9 cellular contexts compared by ENCODE assay signal in genomic region chr10:15824498-15824897, GRCh38. TPM values are rescaled to one million over a fixed set of nuclear protein-coding genes. Genes with fewer than 3 reads are reported as not detected.
DNase-seq lines count a peak whose midpoint lies in the region; ATAC-seq and TF ChIP-seq lines count a peak whose summit lies in the region.
"Had no signal": no experiment of that assay in that cellular context is flagged by ENCODE, and none has a peak within 500 bp of the region (broad histone marks: within the 10 kb centered on the region; RNA-seq: fewer than 3 reads in every experiment).

No MANE protein-coding gene starts in this region.

- no peak overlapping the region for H2AFZ ChIP-seq in smooth muscle cell (ENCODE audit: low read depth)

- no peak overlapping the region for H3K4me3 ChIP-seq in esophagus muscularis mucosa
- H3K4me3 ChIP-seq in smooth muscle cell, result no peak overlapping the region
- H3K4me3 ChIP-seq: lung had no signal

- H3K36me3 ChIP-seq in esophagus muscularis mucosa (peaks cover 0 to 34% (median 5%) of the 10 kb centered on the region in 4 donors), smooth muscle cell (ENCODE audit: low read depth) (no peaks in the 10 kb centered on the region)

- no peak for TF ChIP-seq EP300 in esophagus muscularis mucosa (IDR thresholded peaks at IDR 0.05)

- H4K20me1 ChIP-seq in smooth muscle cell (ENCODE audit: low read depth), result no peaks in the 10 kb centered on the region

- no peak for ATAC-seq in effector memory CD8-positive, alpha-beta T cell (replicated peaks)

- H3K9me3 ChIP-seq in esophagus muscularis mucosa (no peaks in the 10 kb centered on the region), smooth muscle cell (replicated peaks; ENCODE audit: low read depth) (no peaks in the 10 kb centered on the region)

- intact Hi-C loops in esophagus muscularis mucosa (cut with DNase I), result loop anchor here (5.0 to 10.0 kb wide), 2 partner anchors 102 to 180 kb away; no protein-coding TSS in a partner anchor

- H3K27me3 Mint-ChIP-seq in effector memory CD8-positive, alpha-beta T cell, result no peaks in the 10 kb centered on the region

- no peaks in the 10 kb centered on the region for H3F3A ChIP-seq in smooth muscle cell (ENCODE audit: low read depth)

- H3K27me3 ChIP-seq in esophagus muscularis mucosa (no peaks in the 10 kb centered on the region), smooth muscle cell (ENCODE audit: low read depth) (no peaks in the 10 kb centered on the region)

- peaks cover 0 to 8% of the 10 kb centered on the region in 2 donors for H3K4me1 Mint-ChIP-seq in effector memory CD8-positive, alpha-beta T cell (ENCODE audit: low read depth in 2 of 2)

- H3K4me2 ChIP-seq in smooth muscle cell, result no peak overlapping the region

- H3K9ac ChIP-seq in smooth muscle cell (ENCODE audit: low read depth), result no peak overlapping the region

- peak; percentile 7 for DNase-seq in NCI-H2227 (lab: John Stamatoyannopoulos, UW; ENCODE audit: unreplicated experiment)
- DNase-seq in NCI-H2227 treated with DMSO at 0.1 percent for 48 hours (lab: John Stamatoyannopoulos, UW), result no peak
- DNase-seq in NCI-H1694 (lab: John Stamatoyannopoulos, UW), result peak; percentile 3
- DNase-seq in esophagus muscularis mucosa (ENCODE audit: extremely low spot score), result no peak
- DNase-seq in smooth muscle cell (lab: John Stamatoyannopoulos, UW; ENCODE audit: unreplicated experiment), result no peak
- no peak for DNase-seq in islet precursor cell
- no peak for DNase-seq in effector memory CD8-positive, alpha-beta T cell
- no peak for DNase-seq in stimulated activated CD8-positive, alpha-beta memory T cell treated with anti-CD3 and anti-CD28 coated beads, Interleukin-4, amount 100 ng/mL, for 48 hours

- no peaks in the 10 kb centered on the region for H3K9me3 Mint-ChIP-seq in effector memory CD8-positive, alpha-beta T cell

- no peaks in the 10 kb centered on the region for H3K79me2 ChIP-seq in smooth muscle cell (ENCODE audit: low read depth)

- no peak overlapping the region for H3K4me3 Mint-ChIP-seq in effector memory CD8-positive, alpha-beta T cell

- H3K36me3 Mint-ChIP-seq in effector memory CD8-positive, alpha-beta T cell (ENCODE audit: insufficient read depth), result peaks cover 24% of the 10 kb centered on the region

- H3K4me1 ChIP-seq in esophagus muscularis mucosa (peaks cover 0 to 3% (median under 1%) of the 10 kb centered on the region in 4 donors), smooth muscle cell (ENCODE audit: low read depth) (no peaks in the 10 kb centered on the region)

- no peak overlapping the region for H3K27ac ChIP-seq in esophagus muscularis mucosa (replicated peaks in 1 of 4)
- no peak overlapping the region for H3K27ac ChIP-seq in smooth muscle cell (ENCODE audit: low read depth)

- no peak for TF ChIP-seq POLR2A in esophagus muscularis mucosa (IDR thresholded peaks at IDR 0.05; ENCODE audit: low read depth)

- no peak overlapping the region for H3K27ac Mint-ChIP-seq in effector memory CD8-positive, alpha-beta T cell

- peak; percentile 54 to 67 (median 60) for TF ChIP-seq CTCF in esophagus muscularis mucosa (IDR thresholded peaks at IDR 0.05)
- peak; percentile 57 for TF ChIP-seq CTCF in smooth muscle cell (IDR thresholded peaks at IDR 0.05; ENCODE audit: borderline replicate concordance, insufficient read depth, poor library complexity, severe bottlenecking)

- 60% methylated on average over 1 of the region's 1 CpG for WGBS in esophagus muscularis mucosa
- 88% methylated on average over 1 of the region's 1 CpG for WGBS in smooth muscle cell (ENCODE audit: low lambda C conversion rate)

RNA-seq across cellular contexts. Expression of gene MINDY3, which starts 35.8 kb away (rescaled TPM):
- 10 to 100 TPM; 23.8 to 34.3 (median 28.4) TPM for total RNA-seq in esophagus muscularis mucosa
- total RNA-seq in smooth muscle cell, result 31.7 and 32.2 TPM in 2 replicates
- 15.2 and 16.9 TPM in 2 replicates for polyA plus RNA-seq in smooth muscle cell

Comparison
In these comparisons a context has a peak if more than half of its experiments do, and no peak if none do; other contexts are left out.
1. DNase-seq: peak in NCI-H2227 (single experiment) and NCI-H1694 (single experiment); none in NCI-H2227 treated with DMSO at 0.1 percent for 48 hours (single experiment), esophagus muscularis mucosa (single experiment), smooth muscle cell (single experiment), islet precursor cell (single experiment), effector memory CD8-positive, alpha-beta T cell (0 of 3) and stimulated activated CD8-positive, alpha-beta memory T cell treated with anti-CD3 and anti-CD28 coated beads, Interleukin-4, amount 100 ng/mL, for 48 hours (single experiment).